Comparison of ENCODE assay signal across 2 cellular contexts in the genomic region with DNA sequence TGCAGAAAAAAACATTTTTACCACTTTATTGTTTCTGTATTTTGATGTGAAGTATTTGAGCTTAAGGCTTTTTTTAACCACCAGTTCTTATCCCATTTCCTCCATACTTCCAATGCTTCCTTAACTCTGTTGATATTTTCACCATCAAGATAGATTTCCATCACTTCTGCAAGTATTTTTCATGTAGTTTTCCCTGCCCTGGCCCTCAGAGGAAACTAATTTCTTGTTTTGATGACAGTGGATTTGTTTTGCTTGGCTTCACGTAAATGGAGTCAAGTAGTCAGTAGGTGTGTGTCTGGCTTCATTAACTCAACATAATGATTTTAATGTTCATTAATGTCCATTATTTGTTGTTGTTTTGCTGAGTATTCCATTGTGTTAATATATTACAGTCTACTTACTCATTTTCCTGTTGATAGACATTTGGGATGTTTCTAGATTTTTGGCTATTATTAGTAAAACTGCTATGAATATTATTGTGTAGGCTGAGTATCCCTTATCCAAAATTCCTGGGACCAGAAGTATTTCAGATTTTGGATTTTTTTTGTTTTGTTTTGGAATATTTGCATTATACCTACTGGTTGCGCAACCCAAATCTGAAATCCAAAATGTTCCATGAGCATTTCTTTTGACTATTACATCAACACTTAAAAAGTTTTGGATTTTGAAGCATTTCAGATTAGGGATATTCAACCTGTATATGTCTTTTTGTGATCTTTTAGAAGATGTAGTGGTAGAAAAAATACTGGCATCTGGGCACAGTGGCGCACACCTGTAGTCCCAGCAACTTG.
TF ChIP-seq lines count a peak whose summit lies in the region.

No MANE protein-coding gene starts in this region.

TF ChIP-seq in GM23338, 12 proteins besides CTCF, POLR2A, EP300 and RAD21 (continues in another document):
- TF ChIP-seq NANOG (IDR thresholded peaks at IDR 0.05; ENCODE audit: borderline replicate concordance) (no peak), EZH2phosphoT487 (IDR thresholded peaks at IDR 0.05; ENCODE audit: unreplicated experiment) (no peak), EZH2 (IDR thresholded peaks at IDR 0.05; ENCODE audit: low read depth, unreplicated experiment) (no peak), POLR2AphosphoS5 (IDR thresholded peaks at IDR 0.05; ENCODE audit: low read depth) (no peak), CREB1 (CRISPR knock-in tag; IDR thresholded peaks at IDR 0.05; ENCODE audit: low read depth) (no peak), ETS1 (IDR thresholded peaks at IDR 0.05) (no peak), JUNB (IDR thresholded peaks at IDR 0.05; ENCODE audit: unreplicated experiment) (no peak), ZNF114 (CRISPR knock-in tag; IDR thresholded peaks at IDR 0.05) (no peak)
- TF ChIP-seq, protein P1, sequence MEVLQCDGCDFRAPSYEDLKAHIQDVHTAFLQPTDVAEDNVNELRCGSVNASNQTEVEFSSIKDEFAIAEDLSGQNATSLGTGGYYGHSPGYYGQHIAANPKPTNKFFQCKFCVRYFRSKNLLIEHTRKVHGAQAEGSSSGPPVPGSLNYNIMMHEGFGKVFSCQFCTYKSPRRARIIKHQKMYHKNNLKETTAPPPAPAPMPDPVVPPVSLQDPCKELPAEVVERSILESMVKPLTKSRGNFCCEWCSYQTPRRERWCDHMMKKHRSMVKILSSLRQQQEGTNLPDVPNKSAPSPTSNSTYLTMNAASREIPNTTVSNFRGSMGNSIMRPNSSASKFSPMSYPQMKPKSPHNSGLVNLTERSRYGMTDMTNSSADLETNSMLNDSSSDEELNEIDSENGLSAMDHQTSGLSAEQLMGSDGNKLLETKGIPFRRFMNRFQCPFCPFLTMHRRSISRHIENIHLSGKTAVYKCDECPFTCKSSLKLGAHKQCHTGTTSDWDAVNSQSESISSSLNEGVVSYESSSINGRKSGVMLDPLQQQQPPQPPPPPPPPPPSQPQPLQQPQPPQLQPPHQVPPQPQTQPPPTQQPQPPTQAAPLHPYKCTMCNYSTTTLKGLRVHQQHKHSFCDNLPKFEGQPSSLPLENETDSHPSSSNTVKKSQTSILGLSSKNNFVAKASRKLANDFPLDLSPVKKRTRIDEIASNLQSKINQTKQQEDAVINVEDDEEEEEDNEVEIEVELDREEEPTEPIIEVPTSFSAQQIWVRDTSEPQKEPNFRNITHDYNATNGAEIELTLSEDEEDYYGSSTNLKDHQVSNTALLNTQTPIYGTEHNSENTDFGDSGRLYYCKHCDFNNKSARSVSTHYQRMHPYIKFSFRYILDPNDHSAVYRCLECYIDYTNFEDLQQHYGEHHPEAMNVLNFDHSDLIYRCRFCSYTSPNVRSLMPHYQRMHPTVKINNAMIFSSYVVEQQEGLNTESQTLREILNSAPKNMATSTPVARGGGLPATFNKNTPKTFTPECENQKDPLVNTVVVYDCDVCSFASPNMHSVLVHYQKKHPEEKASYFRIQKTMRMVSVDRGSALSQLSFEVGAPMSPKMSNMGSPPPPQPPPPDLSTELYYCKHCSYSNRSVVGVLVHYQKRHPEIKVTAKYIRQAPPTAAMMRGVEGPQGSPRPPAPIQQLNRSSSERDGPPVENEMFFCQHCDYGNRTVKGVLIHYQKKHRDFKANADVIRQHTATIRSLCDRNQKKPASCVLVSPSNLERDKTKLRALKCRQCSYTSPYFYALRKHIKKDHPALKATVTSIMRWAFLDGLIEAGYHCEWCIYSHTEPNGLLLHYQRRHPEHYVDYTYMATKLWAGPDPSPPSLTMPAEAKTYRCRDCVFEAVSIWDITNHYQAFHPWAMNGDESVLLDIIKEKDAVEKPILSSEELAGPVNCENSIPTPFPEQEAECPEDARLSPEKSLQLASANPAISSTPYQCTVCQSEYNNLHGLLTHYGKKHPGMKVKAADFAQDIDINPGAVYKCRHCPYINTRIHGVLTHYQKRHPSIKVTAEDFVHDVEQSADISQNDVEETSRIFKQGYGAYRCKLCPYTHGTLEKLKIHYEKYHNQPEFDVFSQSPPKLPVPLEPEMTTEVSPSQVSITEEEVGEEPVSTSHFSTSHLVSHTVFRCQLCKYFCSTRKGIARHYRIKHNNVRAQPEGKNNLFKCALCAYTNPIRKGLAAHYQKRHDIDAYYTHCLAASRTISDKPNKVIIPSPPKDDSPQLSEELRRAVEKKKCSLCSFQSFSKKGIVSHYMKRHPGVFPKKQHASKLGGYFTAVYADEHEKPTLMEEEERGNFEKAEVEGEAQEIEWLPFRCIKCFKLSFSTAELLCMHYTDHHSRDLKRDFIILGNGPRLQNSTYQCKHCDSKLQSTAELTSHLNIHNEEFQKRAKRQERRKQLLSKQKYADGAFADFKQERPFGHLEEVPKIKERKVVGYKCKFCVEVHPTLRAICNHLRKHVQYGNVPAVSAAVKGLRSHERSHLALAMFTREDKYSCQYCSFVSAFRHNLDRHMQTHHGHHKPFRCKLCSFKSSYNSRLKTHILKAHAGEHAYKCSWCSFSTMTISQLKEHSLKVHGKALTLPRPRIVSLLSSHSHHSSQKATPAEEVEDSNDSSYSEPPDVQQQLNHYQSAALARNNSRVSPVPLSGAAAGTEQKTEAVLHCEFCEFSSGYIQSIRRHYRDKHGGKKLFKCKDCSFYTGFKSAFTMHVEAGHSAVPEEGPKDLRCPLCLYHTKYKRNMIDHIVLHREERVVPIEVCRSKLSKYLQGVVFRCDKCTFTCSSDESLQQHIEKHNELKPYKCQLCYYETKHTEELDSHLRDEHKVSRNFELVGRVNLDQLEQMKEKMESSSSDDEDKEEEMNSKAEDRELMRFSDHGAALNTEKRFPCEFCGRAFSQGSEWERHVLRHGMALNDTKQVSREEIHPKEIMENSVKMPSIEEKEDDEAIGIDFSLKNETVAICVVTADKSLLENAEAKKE (CRISPR knock-in tag; IDR thresholded peaks at IDR 0.05): no peak

TF ChIP-seq in WTC11, 78 proteins besides CTCF, POLR2A, EP300 and RAD21:
- no peak for TF ChIP-seq NR1H2 (CRISPR knock-in tag; IDR thresholded peaks at IDR 0.05)
- no peak for TF ChIP-seq GABPB1 (CRISPR knock-in tag; IDR thresholded peaks at IDR 0.05)
- no peak for TF ChIP-seq SMAD4 (CRISPR knock-in tag; IDR thresholded peaks at IDR 0.05)
- TF ChIP-seq, protein P2, sequence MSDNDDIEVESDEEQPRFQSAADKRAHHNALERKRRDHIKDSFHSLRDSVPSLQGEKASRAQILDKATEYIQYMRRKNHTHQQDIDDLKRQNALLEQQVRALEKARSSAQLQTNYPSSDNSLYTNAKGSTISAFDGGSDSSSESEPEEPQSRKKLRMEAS (CRISPR knock-in tag; IDR thresholded peaks at IDR 0.05): no peak
- no peak for TF ChIP-seq ZBTB21 (CRISPR knock-in tag; IDR thresholded peaks at IDR 0.05; ENCODE audit: borderline replicate concordance)
TF ChIP-seq in WTC11: peak in this region for 0.
